In the genomic region with DNA sequence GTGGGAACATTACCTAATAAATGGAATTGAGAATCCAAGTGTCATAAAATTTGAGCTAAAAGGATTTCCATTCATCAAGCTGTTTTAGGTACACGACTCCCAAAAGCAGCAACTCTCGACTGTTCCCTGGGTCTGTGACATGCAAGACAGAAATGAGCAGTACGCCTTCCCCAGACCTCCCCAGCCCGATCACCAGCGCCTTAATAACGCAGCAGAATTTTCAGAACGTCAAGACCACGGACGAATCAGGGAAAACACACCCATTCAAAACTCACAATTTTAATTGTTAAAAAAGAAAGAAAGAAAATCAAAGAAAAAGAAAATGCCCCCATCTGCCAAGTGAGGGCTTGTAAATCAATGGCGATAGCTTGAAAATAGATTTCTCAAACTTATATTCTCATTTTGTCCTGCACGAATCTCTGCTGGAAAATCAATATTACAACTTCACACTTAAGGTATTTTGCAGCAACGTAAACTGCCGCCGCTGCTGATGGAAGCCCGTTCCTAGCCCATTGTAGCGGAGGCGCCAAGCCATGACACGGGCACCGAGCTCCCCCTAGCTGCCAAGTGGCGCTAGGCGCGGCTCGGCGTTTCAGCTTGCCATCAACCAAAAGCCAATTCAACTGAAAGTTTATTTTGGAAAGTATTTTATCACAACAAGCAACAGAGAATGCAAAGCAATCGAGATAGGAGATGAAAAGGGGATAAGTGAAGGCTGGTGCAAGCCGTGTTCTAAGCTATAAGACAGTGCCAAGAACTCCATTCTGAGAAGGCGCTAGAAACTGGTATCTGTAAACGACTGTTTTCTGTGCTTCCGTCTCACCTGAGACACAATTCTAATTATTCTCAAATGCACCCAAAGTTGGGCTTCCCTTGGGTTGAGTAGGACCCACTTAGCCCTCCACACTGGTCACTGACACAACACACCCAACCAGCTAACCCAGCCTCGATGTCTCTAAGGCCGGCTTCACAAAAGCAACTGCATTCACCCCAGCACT, we compare ENCODE assay signal across 8 cellular contexts. TPM values are rescaled to one million over a fixed set of nuclear protein-coding genes. Genes with fewer than 3 reads are reported as not detected.
DNase-seq lines count a peak whose midpoint lies in the region; ATAC-seq, FAIRE-seq and TF ChIP-seq lines count a peak whose summit lies in the region.

No MANE protein-coding gene starts in this region.

- H3K36me3 ChIP-seq in K562 (ENCODE audit: control insufficient read depth, insufficient read depth, low read length), result no peaks in the 10 kb centered on the region

- ATAC-seq in K562 (peak; percentile 92), GM21423 (IDR thresholded peaks at IDR 0.05; ENCODE audit: unreplicated experiment) (no peak)

- H2AFZ ChIP-seq in K562 (ENCODE audit: low read depth, low read length), result no peak overlapping the region

- no peaks in the 10 kb centered on the region for H3K4me1 ChIP-seq in K562 (replicated peaks in 1 of 2; ENCODE audit: control insufficient read depth in 2 of 2, insufficient read depth in 2 of 2, low read length in 2 of 2)

- peak; percentile 77 to 91 (median 87) for TF ChIP-seq CTCF in K562 (IDR thresholded peaks at IDR 0.05 in 2 of 3, conservative IDR thresholded peaks at IDR 0.05 in 1 of 3; ENCODE audit: insufficient read depth in 2 of 3, low read depth in 1 of 3, low read length in 3 of 3)

- in situ Hi-C loops in K562 (cut with MboI), result no loop called here

- CTCF ChIA-PET in K562 (lab: Yijun Ruan, JAX; ENCODE audit: low intra/inter-chr PET ratio), result interaction anchor here (0.6 kb wide), 1 partner anchor 1071 kb away, joined by 6 read pairs; no protein-coding TSS in a partner anchor

- 6% methylated on average over 29 of the region's 31 CpGs for WGBS in K562 (ENCODE audit: insufficient coverage, low coverage, missing lambda C conversion rate)

- H3K27ac ChIP-seq in K562 (ENCODE audit: extremely low read depth, low read depth, low read length), result no peak overlapping the region

- H3K4me3 ChIP-seq in K562, result no peak overlapping the region

- no peak for TF ChIP-seq EP300 in K562 (IDR thresholded peaks at IDR 0.05; ENCODE audit: low read length)

- H3K9ac ChIP-seq in K562 (ENCODE audit: insufficient read depth in 1 of 2, low read depth in 2 of 2, low read length in 2 of 2), result no peak overlapping the region

- peak; percentile 59 for DNase-seq in EH (ENCODE audit: low read depth)
- DNase-seq in H54 (ENCODE audit: insufficient read length, low spot score), result peak; percentile 87
- peak; percentile 79 for DNase-seq in NCI-H1105 treated with DMSO at 0.1 percent for 48 hours (lab: John Stamatoyannopoulos, UW)
- DNase-seq in K562 (ENCODE audit: extremely low read depth in 1 of 4, low spot score in 3 of 4), result peak; percentile 58 to 75 (median 72)
- DNase-seq in iPS-NIHi7 (ENCODE audit: extremely low spot score), result peak; percentile 59
- DNase-seq in stimulated activated CD4-positive, alpha-beta T cell treated with anti-CD3 and anti-CD28 coated beads, Interleukin-12 subunit alpha, Interleukin-12 subunit beta, amount 100 ng/mL, for 4 hours, result peak; percentile 87

- H3K9me3 ChIP-seq in K562 (replicated peaks; ENCODE audit: control insufficient read depth, insufficient read depth, low read depth, low read length), result no peaks in the 10 kb centered on the region

- H3K27me3 ChIP-seq in K562 (ENCODE audit: control insufficient read depth in 2 of 2, insufficient read depth in 2 of 2, low read length in 2 of 2), result peaks cover 2 to 20% of the 10 kb centered on the region in 2 experiments; a peak in 3 of 5 replicates

- TF ChIP-seq POLR2A in H54 (IDR thresholded peaks at IDR 0.05; ENCODE audit: low read depth, low read length), result no peak
- no peak for TF ChIP-seq POLR2A in K562 (conservative IDR thresholded peaks at IDR 0.05)

- FAIRE-seq in H54 (lab: Jason Lieb, UNC) (peak; percentile 57), TTC549 (lab: Jason Lieb, UNC) (peak; percentile 72), K562 (lab: Jason Lieb, UNC) (peak; percentile 80)

- H3K79me2 ChIP-seq in K562 (ENCODE audit: control insufficient read depth, insufficient read depth, low read length), result no peaks in the 10 kb centered on the region

- intact Hi-C loops in K562 (cut with micrococcal nuclease), result no loop called here

- BruUV-seq in K562 (replicated peaks; lab: Mats Ljungman, UMichigan), result no TSS peak

- peak; percentile 67 to 86 for TF ChIP-seq RAD21 in K562 (CRISPR knock-in tag; conservative IDR thresholded peaks at IDR 0.05 in 1 of 2, IDR thresholded peaks at IDR 0.05 in 1 of 2)

- H4K20me1 ChIP-seq in K562 (replicated peaks; ENCODE audit: control insufficient read depth, insufficient read depth, low read length), result 0 out of 2 replicates have a peak, but pooled peaks cover 3% of the 10 kb centered on the region

- no peak overlapping the region for H3K4me2 ChIP-seq in K562 (ENCODE audit: insufficient read depth, low read length)

- POLR2A ChIA-PET in K562 (lab: Yijun Ruan, JAX), result interaction anchor here (0.6 to 0.9 kb wide), 3 partner anchors 336 to 1127 kb away, joined by 3 read pairs; no protein-coding TSS in a partner anchor

- H3K9me1 ChIP-seq in K562 (ENCODE audit: control insufficient read depth, insufficient read depth, low read length), result no peaks in the 10 kb centered on the region

TF ChIP-seq in K562, 482 proteins besides CTCF, POLR2A, EP300 and RAD21:
- TF ChIP-seq RB1 (IDR thresholded peaks at IDR 0.05; ENCODE audit: low read depth) (peak; percentile 68), DEAF1 (CRISPR knock-in tag; IDR thresholded peaks at IDR 0.05) (peak; percentile 37; the same call in 1 of the 2 replicates), RHOXF2B (CRISPR knock-in tag; conservative IDR thresholded peaks at IDR 0.05) (no peak), STAG1 (CRISPR knock-in tag; IDR thresholded peaks at IDR 0.05; ENCODE audit: borderline replicate concordance) (peak; percentile 72; the same call in 1 of the 2 replicates), XRCC5 (IDR thresholded peaks at IDR 0.05; ENCODE audit: low read depth, low read length) (0 out of 2 replicates have a peak, but pooled peaks have one; percentile 50), SMC3 (conservative IDR thresholded peaks at IDR 0.05; ENCODE audit: insufficient read depth, low read depth, low read length) (peak; percentile 80)
- TF ChIP-seq, protein P1, sequence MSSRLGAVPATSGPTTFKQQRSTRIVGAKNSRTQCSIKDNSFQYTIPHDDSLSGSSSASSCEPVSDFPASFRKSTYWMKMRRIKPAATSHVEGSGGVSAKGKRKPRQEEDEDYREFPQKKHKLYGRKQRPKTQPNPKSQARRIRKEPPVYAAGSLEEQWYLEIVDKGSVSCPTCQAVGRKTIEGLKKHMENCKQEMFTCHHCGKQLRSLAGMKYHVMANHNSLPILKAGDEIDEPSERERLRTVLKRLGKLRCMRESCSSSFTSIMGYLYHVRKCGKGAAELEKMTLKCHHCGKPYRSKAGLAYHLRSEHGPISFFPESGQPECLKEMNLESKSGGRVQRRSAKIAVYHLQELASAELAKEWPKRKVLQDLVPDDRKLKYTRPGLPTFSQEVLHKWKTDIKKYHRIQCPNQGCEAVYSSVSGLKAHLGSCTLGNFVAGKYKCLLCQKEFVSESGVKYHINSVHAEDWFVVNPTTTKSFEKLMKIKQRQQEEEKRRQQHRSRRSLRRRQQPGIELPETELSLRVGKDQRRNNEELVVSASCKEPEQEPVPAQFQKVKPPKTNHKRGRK (tag; IDR thresholded peaks at IDR 0.05), result no peak

RNA-seq across cellular contexts. Expression of gene BCL11B, which starts 5.5 kb away (rescaled TPM):
- total RNA-seq in K562 (2011; cell fraction: chromatin; rRNA removed; ENCODE audit: low replicate concordance), result not detected in 2 replicates
- total RNA-seq in K562 (2011; cell fraction: nucleolus; rRNA removed), result not detected in 2 replicates
- total RNA-seq in K562 (2011; cell fraction: nucleoplasm; rRNA removed), result not detected in 2 replicates
- total RNA-seq in K562 (2014; rRNA removed) (not detected in 2 replicates), K562 (2014; rRNA removed; fragmentation: Illumina TruSeq; extraction: Trizol) (not detected in 2 replicates), K562 (2015; rRNA removed; fragmentation: Illumina TruSeq; extraction: Trizol) (not detected in 2 replicates), K562 (2021) (0.09 and 0.18 TPM in 2 replicates)
- polyA plus RNA-seq in K562 (2011; rRNA removed) (not detected in 2 replicates), K562 (2014; fragmentation: Illumina TruSeq; extraction: Trizol) (not detected in 2 replicates), K562 (2014; fragmentation: Nextera tagmentation; extraction: Ambion mirVana) (not detected), K562 (2014; rRNA removed) (not detected in 2 replicates)
- not detected in 2 replicates for polyA plus RNA-seq in K562 (2011; cell fraction: cytosol; rRNA removed)
- not detected in 2 replicates for polyA plus RNA-seq in K562 (2011; cell fraction: nucleus; rRNA removed)
- polyA plus RNA-seq in K562 (2012), result 0.01 TPM in 1 of 2 replicates, not detected in the other
- not detected in 2 replicates for polyA minus RNA-seq in K562 (2011; rRNA and poly(A)+ RNA removed)
- not detected in 2 replicates for polyA minus RNA-seq in K562 (2011; cell fraction: cytosol; rRNA and poly(A)+ RNA removed)
- not detected in 2 replicates for polyA minus RNA-seq in K562 (2011; cell fraction: nucleus; rRNA and poly(A)+ RNA removed)
